ENCODE assay signal across 14 cellular contexts in the genomic region with DNA sequence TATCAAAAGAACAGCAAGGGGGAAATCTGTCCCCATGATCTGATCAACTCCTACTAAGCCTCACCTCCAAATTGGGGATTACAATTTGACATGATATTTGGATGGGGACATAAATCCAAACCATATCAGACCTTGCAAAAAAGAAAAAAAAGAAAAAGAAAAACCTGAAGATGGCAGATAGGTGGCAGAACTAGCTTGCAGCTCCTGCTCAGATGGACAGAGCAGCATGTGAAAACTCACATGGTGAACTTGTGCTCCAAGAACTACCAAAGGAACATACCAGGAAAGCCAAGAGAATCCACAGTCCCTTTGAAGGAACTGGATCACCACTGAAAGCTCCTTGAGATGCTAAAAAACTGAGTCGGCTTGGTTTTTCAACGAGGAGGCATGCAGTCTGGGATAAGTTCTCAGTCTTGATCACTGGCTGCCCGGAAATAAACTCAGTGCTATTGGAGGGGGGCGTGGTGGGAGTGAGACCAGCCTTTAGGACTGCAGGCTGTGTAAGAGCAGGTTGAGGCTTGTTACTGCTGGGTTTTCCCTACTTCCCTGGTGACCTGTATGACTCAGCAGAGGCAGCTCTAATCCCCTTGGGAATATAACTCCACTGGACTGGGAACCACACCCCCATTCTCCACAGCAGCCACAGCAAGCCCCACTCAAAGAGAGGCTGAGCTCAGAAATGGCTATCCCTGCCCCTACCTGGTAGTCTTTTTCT.
A peak's percentile ranks its signal among the peaks of the same experiment; 100 is the strongest.
DNase-seq lines count a peak whose midpoint lies in the region; ATAC-seq and TF ChIP-seq lines count a peak whose summit lies in the region.
"Had no signal": no experiment of that assay in that cellular context is flagged by ENCODE, and none has a peak within 500 bp of the region (broad histone marks: within the 10 kb centered on the region; RNA-seq: fewer than 3 reads in every experiment).

No MANE protein-coding gene starts in this region.

- no peak overlapping the region for H2BK120ac ChIP-seq in H9 (ENCODE audit: low read depth, low read length, poor library complexity, severe bottlenecking)

- CTCF ChIA-PET in A673 (lab: Charles Lee), result no interaction called here

- H3K27me3 Mint-ChIP-seq in H9 (ENCODE audit: low read depth), result peaks cover 1% of the 10 kb centered on the region; the same call in 1 of the 2 replicates
- H3K27me3 Mint-ChIP-seq: natural killer cell treated with Interleukin-12 subunit alpha and Interleukin-12 subunit beta and Interleukin-15 and Interleukin-18, amount 100 ng/mL, for 72 hours; stimulated activated memory B cell treated with anti-CD40 and anti-IgM and Interleukin-4, amounts not matched to agents 10 μg/mL and 1 μg/mL and 100 μg/mL, for 72 hours had no signal

- no peak overlapping the region for H2BK12ac ChIP-seq in H9 (ENCODE audit: insufficient read length, low read depth, low read length)

- POLR2A ChIA-PET in A673 (lab: Charles Lee; ENCODE audit: low non-redundant PET), result no interaction called here

- DNase-seq in A673 (ENCODE audit: low spot score), result peak; percentile 44
- peak; percentile 33 for DNase-seq in H9
- peak; percentile 79 for DNase-seq in NCI-H69 (lab: John Stamatoyannopoulos, UW)
- peak; percentile 97 for DNase-seq in epithelial cell of esophagus (ENCODE audit: low read depth)
- no peak for DNase-seq in amniotic stem cell (lab: John Stamatoyannopoulos, UW)
- DNase-seq: NCI-H446; stimulated activated CD4-positive, alpha-beta T cell treated with anti-CD3 and anti-CD28 coated beads, Interleukin-4, amount 100 ng/mL, for 4 hours; upper lobe of right lung had no signal

- H3K36me3 ChIP-seq in A673 (ENCODE audit: insufficient read depth, low read length, poor library complexity, severe bottlenecking), result no peaks in the 10 kb centered on the region
- H3K36me3 ChIP-seq: right atrium auricular region, upper lobe of right lung had no signal

- no peak overlapping the region for H3K4me3 Mint-ChIP-seq in H9
- H3K4me3 Mint-ChIP-seq: natural killer cell treated with Interleukin-12 subunit alpha and Interleukin-12 subunit beta and Interleukin-15 and Interleukin-18, amount 100 ng/mL, for 72 hours; stimulated activated memory B cell treated with anti-CD40 and anti-IgM and Interleukin-4, amounts not matched to agents 10 μg/mL and 1 μg/mL and 100 μg/mL, for 72 hours had no signal

- no peak for ATAC-seq in HG03196 (IDR thresholded peaks at IDR 0.05; ENCODE audit: unreplicated experiment)
- ATAC-seq in HG02642 (IDR thresholded peaks at IDR 0.05; ENCODE audit: poor library complexity, unreplicated experiment), result no peak
- no peak for ATAC-seq in GM21825 (IDR thresholded peaks at IDR 0.05; ENCODE audit: unreplicated experiment)
- ATAC-seq: natural killer cell treated with Interleukin-12 subunit alpha and Interleukin-12 subunit beta and Interleukin-15 and Interleukin-18, amount 100 ng/mL, for 72 hours; stimulated activated memory B cell treated with anti-CD40 and anti-IgM and Interleukin-4, amounts not matched to agents 10 μg/mL and 1 μg/mL and 100 μg/mL, for 72 hours; upper lobe of right lung had no signal

- no peak overlapping the region for H4K8ac ChIP-seq in H9 (replicated peaks; ENCODE audit: insufficient read length, low read depth, low read length)

- H3K9me3 Mint-ChIP-seq in H9, result no peaks in the 10 kb centered on the region

- WGBS in H9 (ENCODE audit: extremely low coverage, insufficient read length, low lambda C conversion rate), result no CpG with 5 or more reads among the region's 4 CpGs

- H3K4me2 ChIP-seq in H9 (ENCODE audit: insufficient read depth, insufficient read length, low read length), result no peak overlapping the region

- H2BK20ac ChIP-seq in H9 (ENCODE audit: low read depth, low read length, poor library complexity, severe bottlenecking), result no peak overlapping the region

- no peak overlapping the region for H3K56ac ChIP-seq in H9 (ENCODE audit: insufficient read length, low read depth, low read length)

- H3K79me2 ChIP-seq in H9 (ENCODE audit: insufficient read depth, low read length), result no peaks in the 10 kb centered on the region

- H2AK5ac ChIP-seq in H9 (ENCODE audit: insufficient read length, low read length), result no peak overlapping the region

- H3K79me1 ChIP-seq in H9 (ENCODE audit: insufficient read depth, low read depth, low read length, poor library complexity, severe bottlenecking), result no peaks in the 10 kb centered on the region

- no peak overlapping the region for H4K91ac ChIP-seq in H9 (ENCODE audit: insufficient read length, low read depth, low read length)

- no peaks in the 10 kb centered on the region for H3K36me3 Mint-ChIP-seq in H9 (ENCODE audit: insufficient read depth in 1 of 3, low read depth in 3 of 3)
- H3K36me3 Mint-ChIP-seq: stimulated activated memory B cell treated with anti-CD40 and anti-IgM and Interleukin-4, amounts not matched to agents 10 μg/mL and 1 μg/mL and 100 μg/mL, for 72 hours had no signal

- no peak overlapping the region for H2BK5ac ChIP-seq in H9 (ENCODE audit: insufficient read length, low read length)

- TF ChIP-seq CTCF in A673 (conservative IDR thresholded peaks at IDR 0.05; ENCODE audit: low read depth, low read length), result peak; percentile 50
- TF ChIP-seq CTCF in H9 (conservative IDR thresholded peaks at IDR 0.05), result peak; percentile 38; the same call in 2 of the 3 replicates
- peak; percentile 23 for TF ChIP-seq CTCF in epithelial cell of esophagus (IDR thresholded peaks at IDR 0.05; ENCODE audit: insufficient read depth, low read depth, low read length, missing control alignments)

- no peak overlapping the region for H4K5ac ChIP-seq in H9 (ENCODE audit: insufficient read length, low read depth, low read length)

- H3K9ac ChIP-seq in H9 (ENCODE audit: extremely low read depth, insufficient read length, low read length), result no peak overlapping the region

- intact Hi-C loops in A673 (cut with micrococcal nuclease; ENCODE audit: unreplicated experiment), result no loop called here

- peak overlapping the region; percentile 23 for H2AFZ ChIP-seq in H9 (ENCODE audit: low read length)

- H3K27ac ChIP-seq in A673 (ENCODE audit: low read depth, low read length, poor library complexity, severe bottlenecking), result no peak overlapping the region
- no peak overlapping the region for H3K27ac ChIP-seq in H9 (ENCODE audit: insufficient read length, low read depth, low read length)
- H3K27ac ChIP-seq: right atrium auricular region, upper lobe of right lung had no signal

- H3K4me3 ChIP-seq in A673 (ENCODE audit: low read depth, low read length, poor library complexity, severe bottlenecking) (no peak overlapping the region), epithelial cell of esophagus (ENCODE audit: low read length) (no peak overlapping the region)
- H3K4me3 ChIP-seq: right atrium auricular region, upper lobe of right lung had no signal

- peak overlapping the region in 1 of 3 experiments; percentile 38; a peak in 1 of 7 replicates for H3K27ac Mint-ChIP-seq in H9
- H3K27ac Mint-ChIP-seq: natural killer cell treated with Interleukin-12 subunit alpha and Interleukin-12 subunit beta and Interleukin-15 and Interleukin-18, amount 100 ng/mL, for 72 hours; stimulated activated memory B cell treated with anti-CD40 and anti-IgM and Interleukin-4, amounts not matched to agents 10 μg/mL and 1 μg/mL and 100 μg/mL, for 72 hours had no signal

- peaks cover 2 to 11% of the 10 kb centered on the region in 2 experiments; a peak in 3 of 4 replicates for H3K4me1 Mint-ChIP-seq in H9
- H3K4me1 Mint-ChIP-seq: stimulated activated memory B cell treated with anti-CD40 and anti-IgM and Interleukin-4, amounts not matched to agents 10 μg/mL and 1 μg/mL and 100 μg/mL, for 72 hours had no signal

- no peak overlapping the region for H3T11ph ChIP-seq in H9 (ENCODE audit: low read length)

- H3K18ac ChIP-seq in H9 (ENCODE audit: insufficient read length, low read depth, low read length), result no peak overlapping the region

- H3K27me3 ChIP-seq in A673 (replicated peaks; ENCODE audit: insufficient read depth, low read depth, low read length, poor library complexity), result no peaks in the 10 kb centered on the region
- no peaks in the 10 kb centered on the region for H3K27me3 ChIP-seq in H9 (ENCODE audit: insufficient read depth, low read length)
- H3K27me3 ChIP-seq: right atrium auricular region, upper lobe of right lung had no signal

- H3K14ac ChIP-seq in H9 (ENCODE audit: insufficient read depth, low read length), result no peak overlapping the region

- BruUV-seq in A673 (replicated peaks; lab: Mats Ljungman, UMichigan), result no TSS peak

- H3K9me3 ChIP-seq in A673 (ENCODE audit: low read depth, low read length, poor library complexity, severe bottlenecking) (no peaks in the 10 kb centered on the region), H9 (ENCODE audit: control insufficient read depth, low read depth, low read length) (no peaks in the 10 kb centered on the region)
- H3K9me3 ChIP-seq: right atrium auricular region, upper lobe of right lung had no signal

- H3K23ac ChIP-seq in H9 (ENCODE audit: insufficient read length, low read depth, low read length), result no peak overlapping the region

- no peaks in the 10 kb centered on the region for H4K20me1 ChIP-seq in H9 (ENCODE audit: control insufficient read depth, insufficient read depth, insufficient read length)

- H2BK15ac ChIP-seq in H9 (ENCODE audit: low read depth, low read length), result no peak overlapping the region

- H3K4me1 ChIP-seq in A673 (ENCODE audit: insufficient read depth, low read length, poor library complexity, severe bottlenecking) (peaks cover 7% of the 10 kb centered on the region), H9 (ENCODE audit: insufficient read depth, low read length) (no peaks in the 10 kb centered on the region)
- H3K4me1 ChIP-seq: right atrium auricular region, upper lobe of right lung had no signal

- no peaks in the 10 kb centered on the region for H3K23me2 ChIP-seq in H9 (ENCODE audit: insufficient read length, low read depth, low read length, poor library complexity, severe bottlenecking)

- H3K4ac ChIP-seq in H9 (ENCODE audit: low read depth, low read length), result no peak overlapping the region
